ENCODE assay signal across 7 cellular contexts in the genomic region with DNA sequence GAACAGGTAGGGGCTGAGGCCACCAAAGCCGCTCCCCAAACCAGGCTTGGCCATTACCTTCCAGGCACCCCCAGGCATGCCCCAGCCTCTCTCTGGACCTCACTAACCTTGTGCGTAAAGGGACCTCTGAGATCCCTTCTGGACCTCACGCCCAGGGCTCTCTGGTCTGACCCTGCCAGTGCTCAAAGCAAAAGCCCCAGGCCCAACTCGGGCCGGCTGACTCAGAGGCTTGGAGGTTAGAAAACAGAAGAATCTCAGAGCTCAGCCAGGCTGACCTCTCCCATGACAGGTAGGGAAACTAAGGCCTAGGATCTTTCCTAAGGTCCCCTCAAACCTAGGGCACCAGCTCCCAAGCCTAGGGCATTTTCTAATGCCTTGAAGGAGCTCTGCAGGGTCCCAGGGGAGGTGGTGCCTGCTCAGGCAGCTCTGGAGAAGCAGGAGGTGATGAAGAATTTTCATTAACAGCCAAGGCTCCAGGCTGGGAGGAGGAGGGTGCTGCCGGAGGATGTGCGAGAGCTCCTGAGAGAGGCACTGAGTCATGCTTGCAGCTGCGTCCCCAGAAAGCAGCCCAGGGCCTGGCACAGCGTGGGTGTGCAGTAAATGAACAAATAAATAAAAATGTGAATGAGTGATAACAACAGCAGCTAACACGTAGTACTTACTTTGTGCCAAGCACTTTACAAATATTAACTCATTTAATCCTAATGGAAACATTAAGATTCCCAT. TPM values are rescaled to one million over a fixed set of nuclear protein-coding genes. Genes with fewer than 3 reads are reported as not detected.
DNase-seq lines count a peak whose midpoint lies in the region; ATAC-seq and TF ChIP-seq lines count a peak whose summit lies in the region.

No MANE protein-coding gene starts in this region.

- H3K4me3 Mint-ChIP-seq in activated T-cell treated with anti-CD3 and anti-CD28 coated beads, Interleukin-2, amount 50 U/mL, for 4 hours = no peak overlapping the region

- ATAC-seq in activated T-cell treated with anti-CD3 and anti-CD28 coated beads, Interleukin-2, amount 50 U/mL, for 4 hours = peak; percentile 82 to 86
- ATAC-seq in gastroesophageal sphincter = peak; percentile 88

- no peaks in the 10 kb centered on the region for H3K9me3 ChIP-seq in HUES6 (ENCODE audit: control insufficient read depth, insufficient read depth, low read depth, low read length)
- no peaks in the 10 kb centered on the region for H3K9me3 ChIP-seq in gastroesophageal sphincter
- no peaks in the 10 kb centered on the region for H3K9me3 ChIP-seq in HAP-1

- no peak for TF ChIP-seq POLR2A in gastroesophageal sphincter (IDR thresholded peaks at IDR 0.05)

- H3K36me3 ChIP-seq in HUES6 (ENCODE audit: control insufficient read depth, insufficient read depth, low read length) = peaks cover 33% of the 10 kb centered on the region; the same call in 1 of the 2 replicates
- peaks cover 0 to 23% of the 10 kb centered on the region in 2 donors for H3K36me3 ChIP-seq in gastroesophageal sphincter
- no peaks in the 10 kb centered on the region for H3K36me3 ChIP-seq in HAP-1 (replicated peaks)

- in situ Hi-C loops in HAP-1 (cut with MboI; ENCODE audit: low sequenced_read_pairs) = no loop called here

- H3K4me1 ChIP-seq in HUES6 (ENCODE audit: control insufficient read depth, insufficient read depth, low read length) (peaks cover 67% of the 10 kb centered on the region), gastroesophageal sphincter (peaks cover 5 to 99% (median 43%) of the 10 kb centered on the region in 3 donors), HAP-1 (no peaks in the 10 kb centered on the region; the same call in 1 of the 2 replicates)

- H3K9me3 Mint-ChIP-seq in activated T-cell treated with anti-CD3 and anti-CD28 coated beads, Interleukin-2, amount 50 U/mL, for 4 hours = no peaks in the 10 kb centered on the region

- no peak overlapping the region for H3K9ac ChIP-seq in HUES6 (ENCODE audit: low read length)

- TF ChIP-seq CTCF in gastroesophageal sphincter (IDR thresholded peaks at IDR 0.05) = no peak

- H3K27me3 Mint-ChIP-seq in activated T-cell treated with anti-CD3 and anti-CD28 coated beads, Interleukin-2, amount 50 U/mL, for 4 hours (ENCODE audit: low read depth) = no peaks in the 10 kb centered on the region

- peaks cover 69% of the 10 kb centered on the region for H3K4me1 Mint-ChIP-seq in activated T-cell treated with anti-CD3 and anti-CD28 coated beads, Interleukin-2, amount 50 U/mL, for 4 hours (ENCODE audit: low read depth)

- TF ChIP-seq EP300 in gastroesophageal sphincter (IDR thresholded peaks at IDR 0.05) = no peak

- peak; percentile 25 for DNase-seq in activated T-cell treated with anti-CD3 and anti-CD28 coated beads, Interleukin-2, amount 50 U/mL, for 4 hours
- DNase-seq in stimulated activated CD4-positive, alpha-beta T cell treated with anti-CD3 and anti-CD28 coated beads, Interleukin-12 subunit alpha, Interleukin-12 subunit beta, amount 100 ng/mL, for 24 hours (ENCODE audit: low read depth in 2 of 2) = peak; percentile 45 to 63
- DNase-seq in HAP-1 (ENCODE audit: low spot score in 2 of 2) = no peak
- DNase-seq in NCI-H128 (lab: John Stamatoyannopoulos, UW; ENCODE audit: unreplicated experiment) = no peak
- no peak for DNase-seq in effector CD4-positive, alpha-beta T cell

- H3K27ac ChIP-seq in HUES6 (ENCODE audit: low read depth, low read length) (peak overlapping the region; percentile 7; the same call in 1 of the 2 replicates), gastroesophageal sphincter (peak overlapping the region; percentile 21 to 98 (median 93))

- no peak overlapping the region for H3K4me3 ChIP-seq in HUES6 (ENCODE audit: low read depth, low read length)
- H3K4me3 ChIP-seq in gastroesophageal sphincter = no peak overlapping the region
- H3K4me3 ChIP-seq in HAP-1 = no peak overlapping the region

- 20 to 21% methylated on average over 6 to 7 of the region's 10 CpGs for WGBS in gastroesophageal sphincter (ENCODE audit: low coverage in 1 of 2), 2 donors

- H3K36me3 Mint-ChIP-seq in activated T-cell treated with anti-CD3 and anti-CD28 coated beads, Interleukin-2, amount 50 U/mL, for 4 hours (ENCODE audit: insufficient read depth) = no peaks in the 10 kb centered on the region

- H3K27me3 ChIP-seq in HUES6 (ENCODE audit: control insufficient read depth, insufficient read depth, low read length) (no peaks in the 10 kb centered on the region), gastroesophageal sphincter (no peaks in the 10 kb centered on the region), HAP-1 (ENCODE audit: low read depth) (no peaks in the 10 kb centered on the region)

RNA-seq across cellular contexts. Expression of a gene that starts 25.6 kb away (rescaled TPM):
- total RNA-seq in activated T-cell treated with anti-CD3 and anti-CD28 coated beads, Interleukin-2, amount 50 U/mL, for 4 hours = 10 to 100 TPM; 16.7 to 25.1 (median 18.8) TPM
- total RNA-seq in gastroesophageal sphincter = 100 to 1,000 TPM in 1 of 4 donors, 10 to 100 TPM in 3; 72.3 to 120 (median 93.0) TPM

Comparison
In these comparisons a context has a peak if more than half of its experiments do, and no peak if none do; other contexts are left out.
1. DNase-seq: peak in activated T-cell treated with anti-CD3 and anti-CD28 coated beads, Interleukin-2, amount 50 U/mL, for 4 hours (single experiment) and stimulated activated CD4-positive, alpha-beta T cell treated with anti-CD3 and anti-CD28 coated beads, Interleukin-12 subunit alpha, Interleukin-12 subunit beta, amount 100 ng/mL, for 24 hours (2 of 2); none in HAP-1 (0 of 2), NCI-H128 (single experiment) and effector CD4-positive, alpha-beta T cell (single experiment).